In the genomic region with DNA sequence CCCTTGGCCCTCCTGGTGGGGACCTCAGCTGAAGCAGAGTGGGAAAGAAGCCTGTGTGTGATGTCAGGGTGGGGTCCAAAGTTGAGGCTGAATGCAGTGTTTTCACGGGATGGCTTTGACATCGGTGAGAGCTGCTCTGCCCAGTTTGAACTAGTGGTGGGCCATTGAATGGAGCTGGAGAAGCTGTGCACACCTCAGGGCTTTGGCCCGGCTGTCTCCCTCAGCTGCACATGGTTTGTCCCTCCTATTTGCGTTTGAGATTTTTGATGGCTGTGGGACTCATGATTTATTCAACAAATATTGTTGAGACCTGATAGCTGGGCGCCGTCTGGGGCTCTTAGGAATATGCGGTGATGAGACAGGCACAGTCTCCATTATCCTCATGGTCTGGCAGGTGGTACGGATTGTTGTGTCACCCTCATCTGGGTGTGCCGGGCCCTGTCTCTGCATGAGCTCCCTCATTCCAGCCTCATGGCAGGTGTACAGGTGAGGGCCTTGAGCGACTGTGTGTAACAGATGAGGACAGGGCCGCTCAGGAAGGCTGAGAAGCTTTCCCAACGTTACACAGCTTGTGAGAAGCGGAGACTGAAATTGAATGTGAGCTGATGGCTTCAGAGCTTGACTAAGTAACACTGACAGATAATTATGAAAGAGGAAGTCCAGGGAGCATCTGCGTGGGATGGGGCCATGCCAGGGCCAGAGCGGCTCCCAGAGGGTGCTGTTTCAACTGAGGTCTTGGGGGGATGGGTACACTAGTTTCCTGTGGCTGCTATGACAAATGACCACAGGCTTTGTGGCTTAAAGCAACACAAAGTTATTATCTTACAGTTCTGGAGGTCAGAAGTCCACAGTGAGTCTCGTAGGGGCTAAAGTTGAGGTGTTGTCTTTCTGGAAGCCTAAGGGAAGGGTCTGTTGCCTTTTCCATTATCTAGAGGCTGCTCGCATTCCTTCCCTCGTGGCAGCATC, we compare ENCODE assay signal across 9 cellular contexts. TPM values are rescaled to one million over a fixed set of nuclear protein-coding genes. Genes with fewer than 3 reads are reported as not detected.
DNase-seq lines count a peak whose midpoint lies in the region; ATAC-seq and TF ChIP-seq lines count a peak whose summit lies in the region.
"Had no signal": no experiment of that assay in that cellular context is flagged by ENCODE, and none has a peak within 500 bp of the region (broad histone marks: within the 10 kb centered on the region; RNA-seq: fewer than 3 reads in every experiment).

No MANE protein-coding gene starts in this region.

- TF ChIP-seq POLR2A in Peyer's patch (IDR thresholded peaks at IDR 0.05): peak in 1 of 2 donors; percentile 16

- in situ Hi-C loops in Caki2 (cut with HindIII; ENCODE audit: low pct_unique_long_range_greater_than_20kb, low sequenced_read_pairs): no loop called here

- peak overlapping the region; percentile 67 for H3K4me2 ChIP-seq in skeletal muscle satellite cell (ENCODE audit: low read length)

- H3K36me3 ChIP-seq in Peyer's patch (peaks cover 0 to 1% (median 0%) of the 10 kb centered on the region in 3 donors), skeletal muscle satellite cell (ENCODE audit: insufficient read depth, low read length) (no peaks in the 10 kb centered on the region)

- H3K27me3 ChIP-seq in Peyer's patch (no peaks in the 10 kb centered on the region), skeletal muscle satellite cell (ENCODE audit: control insufficient read depth, insufficient read depth, low read length) (no peaks in the 10 kb centered on the region), foreskin keratinocyte (no peaks in the 10 kb centered on the region)

- no peak overlapping the region for H3K9ac ChIP-seq in skeletal muscle satellite cell (ENCODE audit: low read depth, low read length)

- H3K27ac ChIP-seq in Peyer's patch (peak overlapping the region; percentile 61 to 86 (median 68)), RWPE1 (no peak overlapping the region), foreskin keratinocyte (no peak overlapping the region)

- H3K4me1 ChIP-seq in Peyer's patch: peaks cover 0 to 84% (median 47%) of the 10 kb centered on the region in 4 donors
- H3K4me1 ChIP-seq in skeletal muscle satellite cell (ENCODE audit: control insufficient read depth, insufficient read depth, low read length): peaks cover 24% of the 10 kb centered on the region
- H3K4me1 ChIP-seq in foreskin keratinocyte: no peaks in the 10 kb centered on the region

- POLR2A ChIA-PET in RWPE1 (lab: Yijun Ruan, JAX; ENCODE audit: low non-redundant PET): no interaction called here

- DNase-seq in Caki2 (ENCODE audit: low read depth): peak; percentile 72
- DNase-seq in Peyer's patch: peak in 2 of 3 donors; percentile 87 to 91
- peak; percentile 65 for DNase-seq in glomerular visceral epithelial cell (ENCODE audit: extremely low spot score)
- no peak for DNase-seq in RWPE1 (ENCODE audit: low spot score)
- DNase-seq in foreskin keratinocyte: no peak

- H3K9me3 ChIP-seq in Peyer's patch (no peaks in the 10 kb centered on the region), skeletal muscle satellite cell (replicated peaks; ENCODE audit: low read length) (no peaks in the 10 kb centered on the region)

- H3K4me3 ChIP-seq in Peyer's patch (no peak overlapping the region), skeletal muscle satellite cell (ENCODE audit: low read length) (peak overlapping the region; percentile 13)

- ATAC-seq in GM19035 (IDR thresholded peaks at IDR 0.05; ENCODE audit: unreplicated experiment) (peak; percentile 88), HG03066 (IDR thresholded peaks at IDR 0.05; ENCODE audit: low read depth, unreplicated experiment) (peak; percentile 85), foreskin keratinocyte (no peak)
- ATAC-seq: Panc1 had no signal

- CTCF ChIA-PET in RWPE1 (lab: Yijun Ruan, JAX): no interaction called here

- TF ChIP-seq CTCF in Peyer's patch (IDR thresholded peaks at IDR 0.05) (no peak), RWPE1 (conservative IDR thresholded peaks at IDR 0.05; ENCODE audit: low read depth) (no peak), foreskin keratinocyte (conservative IDR thresholded peaks at IDR 0.05) (no peak)

RNA-seq across cellular contexts. Expression of gene CMIP, which starts 36.5 kb away (rescaled TPM):
- total RNA-seq in Caki2 (2014; rRNA removed; shearing (Covaris generic); ENCODE audit: low replicate concordance): 16.0 TPM in 2 replicates
- total RNA-seq in Peyer's patch: 100 to 1,000 TPM in 1 of 4 donors, 10 to 100 TPM in 3; 44.6 to 152 (median 76.5) TPM
- total RNA-seq in skeletal muscle satellite cell (2012; rRNA removed): 7.4 and 10.9 TPM in 2 replicates
- total RNA-seq in foreskin keratinocyte: 28.0 and 28.9 TPM in 2 replicates
- 12.9 and 15.3 TPM in 2 replicates for polyA plus RNA-seq in foreskin keratinocyte

Comparison
In these comparisons a context has a peak if more than half of its experiments do, and no peak if none do; other contexts are left out.
1. DNase-seq: peak in Caki2 (single experiment), Peyer's patch (2 of 3) and glomerular visceral epithelial cell (single experiment); none in RWPE1 (single experiment) and foreskin keratinocyte (0 of 2).
2. H3K27ac ChIP-seq: peak in Peyer's patch (4 of 4); none in RWPE1 (single experiment) and foreskin keratinocyte (single experiment).